ENCODE assay signal across 8 cellular contexts in the genomic region with DNA sequence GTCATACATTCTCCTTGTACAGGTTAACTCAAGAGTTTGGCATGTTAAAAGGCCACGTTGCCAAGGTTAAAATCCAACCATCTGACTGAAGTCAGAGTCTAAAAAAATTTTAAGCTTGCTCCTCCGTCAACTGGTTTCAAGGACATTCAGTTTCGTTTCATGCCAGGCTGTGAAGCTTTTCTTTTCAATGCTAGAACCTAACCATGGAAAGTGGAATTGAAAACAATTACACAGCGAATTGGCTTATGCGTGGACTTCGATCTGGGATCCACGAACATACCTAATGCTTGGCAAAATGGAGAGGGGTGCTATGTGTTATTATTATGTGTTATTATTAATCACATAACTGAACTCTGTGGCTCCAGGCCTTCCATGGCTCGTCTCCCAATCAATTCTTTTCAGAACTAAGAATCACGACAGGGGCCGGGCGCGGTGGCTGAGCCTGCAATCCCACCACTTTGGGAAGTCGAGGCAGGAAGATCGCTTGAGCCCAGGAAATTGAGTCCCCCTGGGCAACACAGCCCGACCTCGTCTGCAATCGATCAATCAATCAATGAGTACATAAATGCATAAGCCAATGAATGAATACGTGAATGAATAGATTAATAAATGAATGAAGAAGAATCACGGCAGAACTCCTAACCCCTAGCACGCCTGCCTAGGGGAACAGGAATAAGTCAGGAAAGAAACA. TPM values are rescaled to one million over a fixed set of nuclear protein-coding genes. Genes with fewer than 3 reads are reported as not detected.
DNase-seq lines count a peak whose midpoint lies in the region; ATAC-seq, FAIRE-seq and TF ChIP-seq lines count a peak whose summit lies in the region.

No MANE protein-coding gene starts in this region.

- H3K9me2 ChIP-seq in PC-3 (replicated peaks; ENCODE audit: low read length) = no peaks in the 10 kb centered on the region

- CTCF ChIA-PET in PC-3 (lab: Charles Lee) = no interaction called here

- H3K4me1 Mint-ChIP-seq in central memory CD8-positive, alpha-beta T cell = peaks cover 35% of the 10 kb centered on the region

- FAIRE-seq in frontal cortex (lab: Jason Lieb, UNC) = no peak

- H3K27ac ChIP-seq in PC-3 (ENCODE audit: low read length) (peak overlapping the region; percentile 79), thymus (ENCODE audit: low read depth) (peak overlapping the region; percentile 91)

- no peaks in the 10 kb centered on the region for H3F3A ChIP-seq in PC-3 (ENCODE audit: low read length, unreplicated experiment)

- H3K27me3 ChIP-seq in PC-3 (ENCODE audit: low read length) (no peaks in the 10 kb centered on the region), thymus (ENCODE audit: control insufficient read depth, insufficient read depth) (no peaks in the 10 kb centered on the region)

- no peak for DNase-seq in PC-3
- no peak for DNase-seq in central memory CD8-positive, alpha-beta T cell (ENCODE audit: low spot score in 2 of 2)
- DNase-seq in lower leg skin (ENCODE audit: low spot score in 2 of 2) = peak in 1 of 2 donors; percentile 18
- DNase-seq in frontal cortex (ENCODE audit: low spot score in 2 of 2) = no peak

- H3K9me3 ChIP-seq in ES-I3 (ENCODE audit: control insufficient read depth, insufficient read depth, low read length) (no peaks in the 10 kb centered on the region), PC-3 (ENCODE audit: low read length) (no peaks in the 10 kb centered on the region), thymus (ENCODE audit: control insufficient read depth) (no peaks in the 10 kb centered on the region)

- H3K36me3 ChIP-seq in ES-I3 (ENCODE audit: insufficient read depth, low read length) (no peaks in the 10 kb centered on the region), PC-3 (ENCODE audit: low read depth, low read length) (no peaks in the 10 kb centered on the region), thymus (ENCODE audit: control insufficient read depth, insufficient read depth) (no peaks in the 10 kb centered on the region)

- peak overlapping the region; percentile 77 for H3K9ac ChIP-seq in ES-I3 (ENCODE audit: low read depth, low read length)
- H3K9ac ChIP-seq in PC-3 (ENCODE audit: low read length) = peak overlapping the region; percentile 94

- TF ChIP-seq POLR2A in lower leg skin (IDR thresholded peaks at IDR 0.05) = no peak

- intact Hi-C loops in PC-3 (cut with micrococcal nuclease) (loop anchor here (2.0 kb wide), 1 partner anchor 48 kb away; no protein-coding TSS in a partner anchor), lower leg skin (cut with DNase I; ENCODE audit: low total_unique reads) (no loop called here)

- peaks cover 10% of the 10 kb centered on the region for H4K20me1 ChIP-seq in PC-3 (ENCODE audit: low read length)

- H3K4me1 ChIP-seq in ES-I3 (ENCODE audit: insufficient read depth, low read length) (peaks cover 8% of the 10 kb centered on the region; the same call in 1 of the 2 replicates), PC-3 (ENCODE audit: insufficient read depth, low read length) (peaks cover 18% of the 10 kb centered on the region), thymus (ENCODE audit: control insufficient read depth, insufficient read depth, low read length) (peaks cover 13% of the 10 kb centered on the region)

- POLR2A ChIA-PET in PC-3 (lab: Charles Lee; ENCODE audit: unreplicated experiment) = interaction anchor here (0.6 kb wide), 3 partner anchors 8 to 50 kb away, joined by 5 to 7 read pairs (median 7); no protein-coding TSS in a partner anchor

- no peaks in the 10 kb centered on the region for H3K27me3 Mint-ChIP-seq in central memory CD8-positive, alpha-beta T cell

- peak overlapping the region; percentile 92 for H3K4me3 Mint-ChIP-seq in central memory CD8-positive, alpha-beta T cell

- H3K9me3 Mint-ChIP-seq in central memory CD8-positive, alpha-beta T cell = no peaks in the 10 kb centered on the region

- H3K27ac Mint-ChIP-seq in central memory CD8-positive, alpha-beta T cell (ENCODE audit: low read depth) = peak overlapping the region; percentile 95

- TF ChIP-seq CTCF in PC-3 (conservative IDR thresholded peaks at IDR 0.05; ENCODE audit: low read depth, low read length) (no peak), lower leg skin (IDR thresholded peaks at IDR 0.05) (no peak)

- peaks cover 14% of the 10 kb centered on the region for H3K36me3 Mint-ChIP-seq in central memory CD8-positive, alpha-beta T cell (ENCODE audit: insufficient read depth)

- BruUV-seq in PC-3 (replicated peaks; lab: Mats Ljungman, UMichigan) = TSS peak; percentile 87

- H2AFZ ChIP-seq in PC-3 (ENCODE audit: low read length) = peak overlapping the region; percentile 87

- peak; percentile 2 for ATAC-seq in GM21737 (IDR thresholded peaks at IDR 0.05; ENCODE audit: unreplicated experiment)
- no peak for ATAC-seq in PC-3
- no peak for ATAC-seq in central memory CD8-positive, alpha-beta T cell (replicated peaks; ENCODE audit: extremely low read depth, poor library complexity, severe bottlenecking)
- no peak for ATAC-seq in HG02571 (IDR thresholded peaks at IDR 0.05; ENCODE audit: unreplicated experiment)

- peaks cover 49% of the 10 kb centered on the region for H3K79me2 ChIP-seq in PC-3 (ENCODE audit: low read length)

- H3K4me3 ChIP-seq in PC-3 (ENCODE audit: low read length) (peak overlapping the region; percentile 79), lower leg skin (ENCODE audit: low read depth, poor library complexity, severe bottlenecking) (peak overlapping the region; percentile 97), thymus (ENCODE audit: low read length) (peak overlapping the region; percentile 97)

- H3K4me2 ChIP-seq in PC-3 (ENCODE audit: low read length) = peak overlapping the region; percentile 97

- 9 to 16% methylated on average over 20 of the region's 20 CpGs for WGBS in lower leg skin, 2 donors
- 29% methylated on average over 20 of the region's 20 CpGs for WGBS in thymus

RNA-seq across cellular contexts. Expression of a gene that starts 0.8 kb away (rescaled TPM):
- total RNA-seq in PC-3 (2014; rRNA removed) (8.1 and 10.1 TPM in 2 replicates), lower leg skin (10 to 100 TPM; 10.9 to 15.9 (median 14.0) TPM), frontal cortex (81.1 TPM)
- polyA plus RNA-seq in thymus = 8.6 TPM

RNA-seq across cellular contexts. Expression of a gene that starts 7.1 kb away (rescaled TPM):
- total RNA-seq in PC-3 (2014; rRNA removed) (6.0 and 6.5 TPM in 2 replicates), lower leg skin (10 to 100 TPM in 1 of 4 donors, 1 to 10 TPM in 3; 5.9 to 12.8 (median 8.6) TPM), frontal cortex (34.2 TPM)
- 24.6 TPM for polyA plus RNA-seq in thymus
